8 cellular contexts compared by ENCODE assay signal in the genomic region with DNA sequence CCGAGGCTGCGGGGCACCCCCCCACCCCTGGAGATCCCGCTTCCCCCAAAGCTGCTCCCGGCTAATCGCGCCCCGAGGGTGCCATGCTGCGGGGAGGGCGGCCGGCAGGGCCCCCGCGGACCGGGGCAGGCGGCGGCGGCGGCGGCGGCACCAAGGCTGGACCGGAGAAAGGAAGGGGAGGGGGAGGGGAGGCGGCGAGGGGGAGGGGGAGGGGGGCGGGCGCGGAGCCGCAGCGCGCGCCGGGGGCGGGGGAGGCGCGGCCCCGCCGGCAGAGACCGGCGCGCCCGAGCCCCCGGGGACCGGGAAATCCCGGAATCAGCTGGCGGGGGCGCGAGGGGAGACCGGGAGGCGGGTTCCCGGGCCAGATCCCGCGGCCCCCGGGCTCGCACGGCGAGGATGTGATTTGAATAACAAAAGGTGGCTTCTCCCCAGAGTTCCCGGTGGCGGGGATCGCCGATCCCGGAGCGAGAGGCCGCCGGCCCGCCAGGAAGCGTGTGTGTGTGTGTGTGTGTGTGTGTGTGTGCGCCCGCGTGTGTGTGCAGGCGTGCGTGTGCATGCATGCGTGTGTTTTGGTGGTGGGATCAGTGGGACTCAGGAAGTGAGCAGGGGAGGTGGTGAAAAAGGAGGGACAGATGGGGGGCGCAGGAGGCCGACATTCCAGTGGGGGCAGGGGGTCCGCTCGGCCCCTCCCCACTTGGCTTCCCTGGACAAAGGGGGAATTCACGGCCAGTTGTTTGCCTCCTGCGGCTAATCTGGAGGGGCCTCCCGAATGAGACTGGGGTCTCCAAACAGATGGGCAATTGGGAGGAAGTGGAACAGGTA.
A peak's percentile ranks its signal among the peaks of the same experiment; 100 is the strongest.
DNase-seq lines count a peak whose midpoint lies in the region; ATAC-seq, FAIRE-seq and TF ChIP-seq lines count a peak whose summit lies in the region.

No MANE protein-coding gene starts in this region.

- H3K79me2 ChIP-seq in neural cell (replicated peaks; ENCODE audit: insufficient read depth, low read length): peaks cover 35% of the 10 kb centered on the region

- TF ChIP-seq EP300 in neural cell (conservative IDR thresholded peaks at IDR 0.05; ENCODE audit: poor library complexity, severe bottlenecking): peak; percentile 41

- peak overlapping the region; percentile 86 for H3K9ac ChIP-seq in neural cell (ENCODE audit: low read length)

- TF ChIP-seq POLR2A in uterus (IDR thresholded peaks at IDR 0.05): no peak

- no peak for TF ChIP-seq RAD21 in neural cell (conservative IDR thresholded peaks at IDR 0.05)

- intact Hi-C loops in uterus (cut with DNase I; ENCODE audit: low total_unique reads): no loop called here

- H3K36me3 ChIP-seq in neural cell (ENCODE audit: insufficient read depth, low read length): no peaks in the 10 kb centered on the region
- no peaks in the 10 kb centered on the region for H3K36me3 ChIP-seq in uterus

- H3K27me3 ChIP-seq in foreskin keratinocyte (no peaks in the 10 kb centered on the region), neural cell (ENCODE audit: insufficient read depth, low read depth, low read length) (no peaks in the 10 kb centered on the region), uterus (no peaks in the 10 kb centered on the region)

- no peak for FAIRE-seq in GM19239 (lab: Jason Lieb, UNC)

- H2AFZ ChIP-seq in neural cell (ENCODE audit: low read depth, low read length): peak overlapping the region; percentile 90

- no peaks in the 10 kb centered on the region for H3K9me3 ChIP-seq in neural cell (ENCODE audit: low read length)
- H3K9me3 ChIP-seq in uterus: no peaks in the 10 kb centered on the region

- H3K4me2 ChIP-seq in neural cell (ENCODE audit: low read length): peak overlapping the region; percentile 88

- peak; percentile 59 for DNase-seq in NCI-H748 (lab: John Stamatoyannopoulos, UW; ENCODE audit: unreplicated experiment)
- no peak for DNase-seq in NCI-H748 treated with DMSO at 0.1 percent for 48 hours (lab: John Stamatoyannopoulos, UW)
- peak; percentile 20 for DNase-seq in NCI-H526 treated with DMSO at 0.1 percent for 48 hours (lab: John Stamatoyannopoulos, UW)
- peak; percentile 9 for DNase-seq in activated effector memory CD4-positive, alpha-beta T cell treated with Interleukin-2 at 50 U/mL for 16 hours
- peak; percentile 14 to 35 for DNase-seq in foreskin keratinocyte
- peak; percentile 38 to 42 for DNase-seq in uterus
- DNase-seq in GM19239 (ENCODE audit: insufficient read length, low spot score): no peak

- no peak overlapping the region for H3K27ac ChIP-seq in foreskin keratinocyte
- peak overlapping the region; percentile 78 for H3K27ac ChIP-seq in neural cell (ENCODE audit: low read length)
- peak overlapping the region; percentile 58 to 87 for H3K27ac ChIP-seq in uterus

- no peaks in the 10 kb centered on the region for H3K9me2 ChIP-seq in neural cell (ENCODE audit: insufficient read depth, low read length)

- TF ChIP-seq CTCF in foreskin keratinocyte (conservative IDR thresholded peaks at IDR 0.05) (no peak), neural cell (IDR thresholded peaks at IDR 0.05; ENCODE audit: poor library complexity, severe bottlenecking) (no peak), uterus (IDR thresholded peaks at IDR 0.05) (no peak)

- ATAC-seq in foreskin keratinocyte: peak; percentile 56

- H3K4me3 ChIP-seq in neural cell (ENCODE audit: low read length) (peak overlapping the region; percentile 97), uterus (peak overlapping the region; percentile 64 to 74)

- no peaks in the 10 kb centered on the region for H4K20me1 ChIP-seq in neural cell (ENCODE audit: insufficient read depth)

- no peaks in the 10 kb centered on the region for H3K4me1 ChIP-seq in foreskin keratinocyte
- no peaks in the 10 kb centered on the region for H3K4me1 ChIP-seq in uterus

- H3F3A ChIP-seq in neural cell (ENCODE audit: insufficient read depth, low read length, poor library complexity, severe bottlenecking): no peaks in the 10 kb centered on the region

TF ChIP-seq in neural cell, 6 proteins besides CTCF, POLR2A, EP300 and RAD21:
- TF ChIP-seq POLR2AphosphoS5 (IDR thresholded peaks at IDR 0.05) (peak; percentile 44), EZH2 (IDR thresholded peaks at IDR 0.05; ENCODE audit: borderline replicate concordance, insufficient read depth, low read length, poor library complexity, severe bottlenecking) (no peak), MXI1 (conservative IDR thresholded peaks at IDR 0.05; ENCODE audit: poor library complexity, severe bottlenecking) (peak; percentile 87)
- TF ChIP-seq, protein P1, sequence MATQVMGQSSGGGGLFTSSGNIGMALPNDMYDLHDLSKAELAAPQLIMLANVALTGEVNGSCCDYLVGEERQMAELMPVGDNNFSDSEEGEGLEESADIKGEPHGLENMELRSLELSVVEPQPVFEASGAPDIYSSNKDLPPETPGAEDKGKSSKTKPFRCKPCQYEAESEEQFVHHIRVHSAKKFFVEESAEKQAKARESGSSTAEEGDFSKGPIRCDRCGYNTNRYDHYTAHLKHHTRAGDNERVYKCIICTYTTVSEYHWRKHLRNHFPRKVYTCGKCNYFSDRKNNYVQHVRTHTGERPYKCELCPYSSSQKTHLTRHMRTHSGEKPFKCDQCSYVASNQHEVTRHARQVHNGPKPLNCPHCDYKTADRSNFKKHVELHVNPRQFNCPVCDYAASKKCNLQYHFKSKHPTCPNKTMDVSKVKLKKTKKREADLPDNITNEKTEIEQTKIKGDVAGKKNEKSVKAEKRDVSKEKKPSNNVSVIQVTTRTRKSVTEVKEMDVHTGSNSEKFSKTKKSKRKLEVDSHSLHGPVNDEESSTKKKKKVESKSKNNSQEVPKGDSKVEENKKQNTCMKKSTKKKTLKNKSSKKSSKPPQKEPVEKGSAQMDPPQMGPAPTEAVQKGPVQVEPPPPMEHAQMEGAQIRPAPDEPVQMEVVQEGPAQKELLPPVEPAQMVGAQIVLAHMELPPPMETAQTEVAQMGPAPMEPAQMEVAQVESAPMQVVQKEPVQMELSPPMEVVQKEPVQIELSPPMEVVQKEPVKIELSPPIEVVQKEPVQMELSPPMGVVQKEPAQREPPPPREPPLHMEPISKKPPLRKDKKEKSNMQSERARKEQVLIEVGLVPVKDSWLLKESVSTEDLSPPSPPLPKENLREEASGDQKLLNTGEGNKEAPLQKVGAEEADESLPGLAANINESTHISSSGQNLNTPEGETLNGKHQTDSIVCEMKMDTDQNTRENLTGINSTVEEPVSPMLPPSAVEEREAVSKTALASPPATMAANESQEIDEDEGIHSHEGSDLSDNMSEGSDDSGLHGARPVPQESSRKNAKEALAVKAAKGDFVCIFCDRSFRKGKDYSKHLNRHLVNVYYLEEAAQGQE (IDR thresholded peaks at IDR 0.05; ENCODE audit: borderline replicate concordance): peak; percentile 65

Comparison
In these comparisons a context has a peak if more than half of its experiments do, and no peak if none do; other contexts are left out.
1. DNase-seq: peak in NCI-H748 (single experiment), NCI-H526 treated with DMSO at 0.1 percent for 48 hours (single experiment), activated effector memory CD4-positive, alpha-beta T cell treated with Interleukin-2 at 50 U/mL for 16 hours (single experiment), foreskin keratinocyte (2 of 2) and uterus (2 of 2); none in NCI-H748 treated with DMSO at 0.1 percent for 48 hours (single experiment) and GM19239 (single experiment).